In the genomic region with DNA sequence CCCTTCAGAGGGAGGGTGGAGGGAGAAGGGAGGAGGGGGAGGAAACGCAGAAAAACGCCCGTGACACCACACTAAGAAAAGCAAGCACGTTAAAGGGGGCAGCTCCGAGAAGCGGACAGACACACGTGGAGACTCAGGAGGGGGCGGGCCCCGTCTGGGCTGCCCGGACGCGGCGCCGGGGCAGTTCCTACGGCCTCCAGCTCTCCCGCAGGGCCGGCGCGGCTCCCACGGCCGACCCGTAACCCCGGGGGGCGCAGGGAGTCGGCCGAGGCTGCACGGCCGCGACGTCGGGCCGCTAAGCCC, we compare ENCODE assay signal across 8 cellular contexts.
A peak's percentile ranks its signal among the peaks of the same experiment; 100 is the strongest.
DNase-seq lines count a peak whose midpoint lies in the region; TF ChIP-seq lines count a peak whose summit lies in the region.

No MANE protein-coding gene starts in this region.

- H3K36me3 Mint-ChIP-seq in activated naive CD4-positive, alpha-beta T cell treated with anti-CD3 and anti-CD28 coated beads, Interleukin-2, amount 50 U/mL, for 24 hours, result peaks cover 12% of the 10 kb centered on the region

- H3K4me1 ChIP-seq in HEK293 (ENCODE audit: control insufficient read depth, insufficient read depth, low read length), result peaks cover 2% of the 10 kb centered on the region; the same call in 1 of the 2 replicates
- peaks cover 8% of the 10 kb centered on the region for H3K4me1 ChIP-seq in NT2/D1 (ENCODE audit: insufficient read depth, insufficient read length)
- peaks cover 2% of the 10 kb centered on the region for H3K4me1 ChIP-seq in iPS DF 6.9 (ENCODE audit: control insufficient read depth, insufficient read depth, low read length)

- H3K36me3 ChIP-seq in HEK293 (ENCODE audit: control insufficient read depth in 2 of 2, insufficient read depth in 1 of 2, low read length in 2 of 2), result peaks cover 15 to 38% of the 10 kb centered on the region in 2 experiments; a peak in 2 of 3 replicates
- peaks cover 45% of the 10 kb centered on the region for H3K36me3 ChIP-seq in NT2/D1 (ENCODE audit: insufficient read depth, insufficient read length, low read length)
- peaks cover 8% of the 10 kb centered on the region for H3K36me3 ChIP-seq in iPS DF 6.9 (ENCODE audit: control insufficient read depth, insufficient read depth, low read length)

- H3K9ac ChIP-seq in NT2/D1 (ENCODE audit: insufficient read length, low read depth), result peak overlapping the region; percentile 91

- peak overlapping the region; percentile 65 for H3K4me3 ChIP-seq in HEK293 (ENCODE audit: low read depth, low read length)
- H3K4me3 ChIP-seq in NT2/D1 (ENCODE audit: insufficient read length, low read depth), result peak overlapping the region; percentile 95
- peak overlapping the region; percentile 91 for H3K4me3 ChIP-seq in iPS DF 6.9 (ENCODE audit: low read length)

- H3K9me3 ChIP-seq in HEK293 (ENCODE audit: control insufficient read depth, insufficient read depth, low read depth, low read length) (no peaks in the 10 kb centered on the region), NT2/D1 (ENCODE audit: insufficient read depth, low read length) (no peaks in the 10 kb centered on the region), iPS DF 6.9 (ENCODE audit: control insufficient read depth, insufficient read depth, low read length) (no peaks in the 10 kb centered on the region)

- CTCF ChIA-PET in HEK293 (lab: Yijun Ruan, JAX), result interaction anchor here (0.7 to 1.8 kb wide), 5 partner anchors 14 to 176 kb away, joined by 3 to 8 read pairs (median 5); no protein-coding TSS in a partner anchor

- WGBS in iPS DF 6.9 (ENCODE audit: insufficient coverage, insufficient read length), result no CpG with 5 or more reads among the region's 32 CpGs

- H3K4me1 Mint-ChIP-seq in activated naive CD4-positive, alpha-beta T cell treated with anti-CD3 and anti-CD28 coated beads, Interleukin-2, amount 50 U/mL, for 24 hours, result peaks cover 47% of the 10 kb centered on the region

- no peaks in the 10 kb centered on the region for H3K27me3 ChIP-seq in NT2/D1 (ENCODE audit: insufficient read depth, insufficient read length)
- H3K27me3 ChIP-seq in iPS DF 6.9 (ENCODE audit: control insufficient read depth, insufficient read depth, low read length), result no peaks in the 10 kb centered on the region

- DNase-seq in ELR (ENCODE audit: low read depth), result peak; percentile 42
- no peak for DNase-seq in NT2/D1 (ENCODE audit: low read depth, low spot score)
- no peak for DNase-seq in iPS DF 6.9 (ENCODE audit: low read depth, low spot score)
- DNase-seq in stimulated activated CD4-positive, alpha-beta T cell treated with anti-CD3 and anti-CD28 coated beads, Interleukin-4, amount 100 ng/mL, for 1 hour, result peak; percentile 28
- DNase-seq in NOMO-1 (lab: John Stamatoyannopoulos, UW; ENCODE audit: unreplicated experiment in 2 of 2), result no peak
- DNase-seq in glomerular visceral epithelial cell (ENCODE audit: extremely low spot score), result no peak

- no peak for TF ChIP-seq CTCF in HEK293 (tag by site-specific recombination; IDR thresholded peaks at IDR 0.05)

- peak overlapping the region; percentile 86 for H3K27ac Mint-ChIP-seq in activated naive CD4-positive, alpha-beta T cell treated with anti-CD3 and anti-CD28 coated beads, Interleukin-2, amount 50 U/mL, for 24 hours

- POLR2A ChIA-PET in HEK293 (lab: Yijun Ruan, JAX), result interaction anchor here (0.7 to 1.7 kb wide), 14 partner anchors 8 to 381 kb away, joined by 3 to 8 read pairs (median 4); partner anchors contain the start of genes BANP and SLC7A5

- H3K27ac ChIP-seq in HEK293 (ENCODE audit: extremely low read depth, low read depth, low read length) (peak overlapping the region; percentile 83), iPS DF 6.9 (ENCODE audit: low read length) (no peak overlapping the region)

- H3K9me3 Mint-ChIP-seq in activated naive CD4-positive, alpha-beta T cell treated with anti-CD3 and anti-CD28 coated beads, Interleukin-2, amount 50 U/mL, for 24 hours, result no peaks in the 10 kb centered on the region

- peak overlapping the region; percentile 99 for H3K4me3 Mint-ChIP-seq in activated naive CD4-positive, alpha-beta T cell treated with anti-CD3 and anti-CD28 coated beads, Interleukin-2, amount 50 U/mL, for 24 hours

- no peaks in the 10 kb centered on the region for H3K27me3 Mint-ChIP-seq in activated naive CD4-positive, alpha-beta T cell treated with anti-CD3 and anti-CD28 coated beads, Interleukin-2, amount 50 U/mL, for 24 hours

TF ChIP-seq in HEK293, 187 proteins besides CTCF, POLR2A, EP300 and RAD21 (continues in another document):
- no peak for TF ChIP-seq ZNF658 (tag by site-specific recombination; IDR thresholded peaks at IDR 0.05)
- TF ChIP-seq SP2 (tag by site-specific recombination; IDR thresholded peaks at IDR 0.05), result no peak
- TF ChIP-seq ZSCAN16 (tag by site-specific recombination; IDR thresholded peaks at IDR 0.05), result no peak
- peak; percentile 76 for TF ChIP-seq GLIS1 (tag by site-specific recombination; IDR thresholded peaks at IDR 0.05)
- no peak for TF ChIP-seq ZNF548 (tag by site-specific recombination; IDR thresholded peaks at IDR 0.05)
- no peak for TF ChIP-seq PRDM10 (tag by site-specific recombination; IDR thresholded peaks at IDR 0.05)
- TF ChIP-seq REST (tag by site-specific recombination; IDR thresholded peaks at IDR 0.05), result no peak
- TF ChIP-seq ELK4 (IDR thresholded peaks at IDR 0.05; ENCODE audit: borderline replicate concordance, low read depth, low read length), result no peak
- no peak for TF ChIP-seq ZNF626 (tag by site-specific recombination; IDR thresholded peaks at IDR 0.05)
- peak; percentile 65 for TF ChIP-seq ZIC2 (tag by site-specific recombination; IDR thresholded peaks at IDR 0.05)

Comparison
In these comparisons a context has a peak if more than half of its experiments do, and no peak if none do; other contexts are left out.
1. DNase-seq: peak in ELR (single experiment) and stimulated activated CD4-positive, alpha-beta T cell treated with anti-CD3 and anti-CD28 coated beads, Interleukin-4, amount 100 ng/mL, for 1 hour (single experiment); none in NT2/D1 (single experiment), iPS DF 6.9 (single experiment), NOMO-1 (0 of 2) and glomerular visceral epithelial cell (single experiment).
2. Peak in every context shown above with its lines, with median percentiles within 50 percentile points of each other: H3K4me3 ChIP-seq.